8 cellular contexts compared by ENCODE assay signal in the genomic region with DNA sequence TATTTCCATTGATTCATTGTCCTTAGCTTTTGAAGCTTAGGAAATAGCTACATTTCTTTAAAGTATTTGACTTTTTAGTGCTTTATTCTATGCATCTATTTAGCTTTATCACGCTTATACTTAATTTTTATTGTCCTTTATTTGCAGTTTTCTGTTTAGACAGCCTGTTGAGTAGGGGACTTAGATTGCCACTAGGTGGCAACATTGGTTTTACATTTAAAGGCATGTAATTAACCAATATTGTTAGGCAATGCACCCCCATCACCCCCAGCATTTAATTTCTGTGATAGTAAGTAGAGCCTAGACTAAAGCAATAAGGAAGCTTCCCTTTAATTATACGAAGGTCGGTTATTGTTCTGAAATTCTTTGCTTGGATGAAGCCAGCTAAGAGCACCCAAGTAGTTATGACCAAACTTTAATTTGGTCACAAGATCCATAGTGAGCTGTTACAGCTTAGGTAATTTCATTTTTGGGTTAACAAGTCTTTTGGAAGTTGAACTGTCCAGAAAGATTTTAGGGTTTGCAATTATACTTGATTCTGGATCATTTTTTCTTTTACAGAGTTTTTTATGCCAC. TPM values are rescaled to one million over a fixed set of nuclear protein-coding genes. Genes with fewer than 3 reads are reported as not detected.
DNase-seq lines count a peak whose midpoint lies in the region; ATAC-seq and TF ChIP-seq lines count a peak whose summit lies in the region.

No MANE protein-coding gene starts in this region.

- H3K4me1 ChIP-seq in cardiac muscle cell (ENCODE audit: low read depth) (no peaks in the 10 kb centered on the region), right cardiac atrium (ENCODE audit: control insufficient read depth, insufficient read depth, low read length) (no peaks in the 10 kb centered on the region)

- H3K27ac ChIP-seq in cardiac muscle cell (no peak overlapping the region), right cardiac atrium (ENCODE audit: low read length) (no peak overlapping the region)

- WGBS in right cardiac atrium, result 55% methylated on average over 3 of the region's 3 CpGs

- H3K9me3 ChIP-seq in cardiac muscle cell (ENCODE audit: low read depth), result no peaks in the 10 kb centered on the region
- H3K9me3 ChIP-seq in right cardiac atrium (ENCODE audit: control insufficient read depth, low read length), result no peaks in the 10 kb centered on the region

- in situ Hi-C loops in T47D (cut with HindIII; ENCODE audit: low pct_unique_long_range_greater_than_20kb, low sequenced_read_pairs), result no loop called here

- DNase-seq in cardiac muscle cell (ENCODE audit: low read depth in 1 of 2, low spot score in 1 of 2), result peak; percentile 40 to 75
- no peak for DNase-seq in right cardiac atrium
- peak; percentile 22 for DNase-seq in NCI-H2227 treated with DMSO at 0.1 percent for 48 hours (lab: John Stamatoyannopoulos, UW)
- peak; percentile 7 to 52 for DNase-seq in T47D (ENCODE audit: low read depth in 1 of 2, low spot score in 1 of 2)
- DNase-seq in left kidney (ENCODE audit: low read depth, low spot score), result peak; percentile 52
- no peak for DNase-seq in stimulated activated CD4-positive, alpha-beta T cell treated with anti-CD3 and anti-CD28 coated beads, Interleukin-12 subunit alpha, Interleukin-12 subunit beta, amount 100 ng/mL, for 4 hours
- DNase-seq in stimulated activated naive CD4-positive, alpha-beta T cell treated with Interleukin-2 at 50 U/mL for 16 hours (lab: John Stamatoyannopoulos, UW), result no peak
- DNase-seq in NK-92 (lab: John Stamatoyannopoulos, UW; ENCODE audit: unreplicated experiment), result no peak

- intact Hi-C loops in right cardiac atrium (cut with DNase I), result loop anchor here (2.0 to 10.0 kb wide), 4 partner anchors 186 to 506 kb away; no protein-coding TSS in a partner anchor

- peak; percentile 73 for TF ChIP-seq CTCF in cardiac muscle cell (IDR thresholded peaks at IDR 0.05; ENCODE audit: low read depth, low read length)

- H3K27me3 ChIP-seq in cardiac muscle cell (no peaks in the 10 kb centered on the region), right cardiac atrium (ENCODE audit: control insufficient read depth, insufficient read depth) (no peaks in the 10 kb centered on the region)

- no peaks in the 10 kb centered on the region for H3K36me3 ChIP-seq in cardiac muscle cell

- no peak overlapping the region for H3K4me3 ChIP-seq in cardiac muscle cell
- H3K4me3 ChIP-seq in right cardiac atrium (ENCODE audit: low read length), result no peak overlapping the region

- no peak for ATAC-seq in right cardiac atrium

RNA-seq across cellular contexts. Expression of a gene that starts 36.5 kb away (rescaled TPM):
- 5.8 and 6.2 TPM in 2 replicates for total RNA-seq in cardiac muscle cell
- 4.5 and 9.5 TPM in 2 replicates for polyA plus RNA-seq in cardiac muscle cell
- total RNA-seq in right cardiac atrium, result 10 to 100 TPM; 24.5 to 45.1 (median 27.5) TPM
- polyA plus RNA-seq in right cardiac atrium, result 19.8 TPM

Comparison
In these comparisons a context has a peak if more than half of its experiments do, and no peak if none do; other contexts are left out.
1. DNase-seq: peak in cardiac muscle cell (2 of 2), NCI-H2227 treated with DMSO at 0.1 percent for 48 hours (single experiment), T47D (2 of 2) and left kidney (single experiment); none in right cardiac atrium (0 of 3), stimulated activated CD4-positive, alpha-beta T cell treated with anti-CD3 and anti-CD28 coated beads, Interleukin-12 subunit alpha, Interleukin-12 subunit beta, amount 100 ng/mL, for 4 hours (single experiment), stimulated activated naive CD4-positive, alpha-beta T cell treated with Interleukin-2 at 50 U/mL for 16 hours (single experiment) and NK-92 (single experiment).